Comparison of ENCODE assay signal across 8 cellular contexts in genomic region chr9:124776952-124777645, GRCh38. TPM values are rescaled to one million over a fixed set of nuclear protein-coding genes. Genes with fewer than 3 reads are reported as not detected.
DNase-seq lines count a peak whose midpoint lies in the region; ATAC-seq and TF ChIP-seq lines count a peak whose summit lies in the region.

TSS of gene OLFML2A (plus strand) at chr9:124777133. CDS start at chr9:124777271, 138 bp downstream.

- H2AFZ ChIP-seq in hepatocyte, result peak within 1 kb of the TSS; percentile 52

- no peaks in the 10 kb centered on the region for H3K36me3 Mint-ChIP-seq in activated naive CD8-positive, alpha-beta T cell treated with anti-CD3 and anti-CD28 coated beads for 36 hours

- intact Hi-C loops in sigmoid colon (cut with DNase I), result loop anchor here (5.0 kb wide), 1 partner anchor 60 kb away; no protein-coding TSS in a partner anchor

- peak within 1 kb of the TSS; percentile 54 for H3K4me3 ChIP-seq in GM06990 (replicated peaks; ENCODE audit: low read depth, low read length)
- H3K4me3 ChIP-seq in MG63, result peak within 1 kb of the TSS; percentile 23; the same call in 1 of the 2 replicates
- peak within 1 kb of the TSS; percentile 79 for H3K4me3 ChIP-seq in hepatocyte
- H3K4me3 ChIP-seq in sigmoid colon, result peak within 1 kb of the TSS; percentile 42 to 74 (median 72)

- peak; percentile 46 for DNase-seq in GM06990 (ENCODE audit: extremely low read depth, insufficient read length)
- DNase-seq in MG63, result peak; percentile 37
- peak; percentile 41 for DNase-seq in activated naive CD8-positive, alpha-beta T cell treated with anti-CD3 and anti-CD28 coated beads for 36 hours
- DNase-seq in hepatocyte (ENCODE audit: low spot score), result peak; percentile 63
- peak; percentile 72 for DNase-seq in sigmoid colon
- DNase-seq in NCI-H1048 (lab: John Stamatoyannopoulos, UW), result no peak

- H3K36me3 ChIP-seq in GM06990 (ENCODE audit: control insufficient read depth, insufficient read depth, low read length) (no peaks in the 10 kb centered on the region), MG63 (no peaks in the 10 kb centered on the region), hepatocyte (replicated peaks; ENCODE audit: insufficient read depth, low read depth) (no peaks in the 10 kb centered on the region), sigmoid colon (no peaks in the 10 kb centered on the region)

- no peaks in the 10 kb centered on the region for H3K9me3 Mint-ChIP-seq in activated naive CD8-positive, alpha-beta T cell treated with anti-CD3 and anti-CD28 coated beads for 36 hours

- H3K27me3 Mint-ChIP-seq in activated naive CD8-positive, alpha-beta T cell treated with anti-CD3 and anti-CD28 coated beads for 36 hours, result peaks cover 59% of the 10 kb centered on the region

- H3K4me1 Mint-ChIP-seq in activated naive CD8-positive, alpha-beta T cell treated with anti-CD3 and anti-CD28 coated beads for 36 hours, result peaks cover 19% of the 10 kb centered on the region

- no peaks in the 10 kb centered on the region; the same call in 1 of the 2 replicates for H3K27me3 ChIP-seq in GM06990 (replicated peaks; ENCODE audit: control insufficient read depth, insufficient read depth, low read length)
- no peaks in the 10 kb centered on the region for H3K27me3 ChIP-seq in MG63
- peaks cover 8% of the 10 kb centered on the region for H3K27me3 ChIP-seq in hepatocyte
- no peaks in the 10 kb centered on the region for H3K27me3 ChIP-seq in sigmoid colon

- WGBS in hepatocyte (ENCODE audit: low lambda C conversion rate, missing lambda C conversion rate), result 4% methylated on average over 25 of the region's 86 CpGs
- 1% methylated on average over 86 of the region's 86 CpGs for WGBS in sigmoid colon, 2 donors

- TF ChIP-seq EP300 in sigmoid colon (IDR thresholded peaks at IDR 0.05), result no peak

- H3K4me3 Mint-ChIP-seq in activated naive CD8-positive, alpha-beta T cell treated with anti-CD3 and anti-CD28 coated beads for 36 hours, result peak within 1 kb of the TSS; percentile 54

- H3K4me2 ChIP-seq in hepatocyte, result peak within 1 kb of the TSS; percentile 87

- H3K9me2 ChIP-seq in hepatocyte (replicated peaks; ENCODE audit: insufficient read depth), result no peaks in the 10 kb centered on the region

- peaks cover 15% of the 10 kb centered on the region for H3K4me1 ChIP-seq in hepatocyte (ENCODE audit: insufficient read depth)
- peaks cover 0 to 71% (median 52%) of the 10 kb centered on the region in 4 donors for H3K4me1 ChIP-seq in sigmoid colon

- no peaks in the 10 kb centered on the region for H3K9me3 ChIP-seq in MG63
- H3K9me3 ChIP-seq in hepatocyte (ENCODE audit: low read depth), result no peaks in the 10 kb centered on the region
- H3K9me3 ChIP-seq in sigmoid colon, result no peaks in the 10 kb centered on the region

- H3K27ac ChIP-seq in hepatocyte (no peak within 1 kb of the TSS), sigmoid colon (peak within 1 kb of the TSS; percentile 85 to 87 (median 86))

- ATAC-seq in HG02885 (IDR thresholded peaks at IDR 0.05; ENCODE audit: poor library complexity, unreplicated experiment), result no peak
- no peak for ATAC-seq in HG02938 (IDR thresholded peaks at IDR 0.05; ENCODE audit: unreplicated experiment)

- no peaks in the 10 kb centered on the region for H3K79me2 ChIP-seq in hepatocyte

- TF ChIP-seq POLR2A in sigmoid colon (IDR thresholded peaks at IDR 0.05), result no peak

- no peaks in the 10 kb centered on the region for H4K20me1 ChIP-seq in hepatocyte (ENCODE audit: insufficient read depth, poor library complexity, severe bottlenecking)

- TF ChIP-seq CTCF in GM06990 (IDR thresholded peaks at IDR 0.05; ENCODE audit: insufficient read depth, low read length, poor library complexity, severe bottlenecking) (no peak), hepatocyte (IDR thresholded peaks at IDR 0.05; ENCODE audit: poor library complexity) (peak; percentile 43), sigmoid colon (IDR thresholded peaks at IDR 0.05) (peak in 1 of 4 experiments; percentile 52)

- H3K27ac Mint-ChIP-seq in activated naive CD8-positive, alpha-beta T cell treated with anti-CD3 and anti-CD28 coated beads for 36 hours, result no peak within 1 kb of the TSS

RNA-seq across cellular contexts. Expression of gene OLFML2A, which starts in this region (rescaled TPM):
- 0.20 and 1.5 TPM in 2 replicates for total RNA-seq in MG63 (2014; rRNA removed; shearing (Covaris generic); ENCODE audit: low replicate concordance)
- not detected for total RNA-seq in activated naive CD8-positive, alpha-beta T cell treated with anti-CD3 and anti-CD28 coated beads for 36 hours
- total RNA-seq in hepatocyte (2.6 and 3.4 TPM in 2 replicates), sigmoid colon (100 to 1,000 TPM in 1 of 4 donors, 10 to 100 TPM in 3; 60.0 to 147 (median 65.5) TPM)
- polyA plus RNA-seq in hepatocyte (1.2 and 2.2 TPM in 2 replicates), sigmoid colon (1 to 10 TPM in 1 of 3 donors, under 1 TPM in 2; 0.46 to 3.4 (median 0.60) TPM)

Comparison
In these comparisons a context has a peak if more than half of its experiments do, and no peak if none do; other contexts are left out.
1. RNA of gene OLFML2A (total RNA-seq): 60.0 to 147 TPM in sigmoid colon; 2.6 to 3.4 TPM in hepatocyte, 0.20 to 1.5 TPM in MG63 and not detected in activated naive CD8-positive, alpha-beta T cell treated with anti-CD3 and anti-CD28 coated beads for 36 hours; every median in the first group is over 10 times any median in the second.
2. Peak in DNase-seq in activated naive CD8-positive, alpha-beta T cell treated with anti-CD3 and anti-CD28 coated beads for 36 hours; RNA of the gene not detected or under 1 TPM.
3. H3K4me3 ChIP-seq: peak in every context shown above with its lines; median percentile 79 in hepatocyte; 72 in sigmoid colon; 54 in GM06990; 23 in MG63.